ENCODE assay signal across 10 cellular contexts in genomic region chr3:126113733-126114132, GRCh38. TPM values are rescaled to one million over a fixed set of nuclear protein-coding genes. Genes with fewer than 3 reads are reported as not detected.
DNase-seq lines count a peak whose midpoint lies in the region; ATAC-seq, FAIRE-seq and TF ChIP-seq lines count a peak whose summit lies in the region.
"Had no signal": no experiment of that assay in that cellular context is flagged by ENCODE, and none has a peak within 500 bp of the region (broad histone marks: within the 10 kb centered on the region; RNA-seq: fewer than 3 reads in every experiment).

No MANE protein-coding gene starts in this region.

- 79% methylated on average over 4 of the region's 5 CpGs for WGBS in A549 (ENCODE audit: missing lambda C conversion rate)

- POLR2A ChIA-PET in A549 (lab: Yijun Ruan, JAX), result no interaction called here
- POLR2A ChIA-PET in GM10248 (lab: Yijun Ruan, JAX), result no interaction called here

- TF ChIP-seq CTCF in A549 (IDR thresholded peaks at IDR 0.05), result no peak
- peak; percentile 48 for TF ChIP-seq CTCF in GM12875 (IDR thresholded peaks at IDR 0.05; ENCODE audit: borderline replicate concordance, insufficient read depth, low read depth, low read length)
- peak; percentile 55 for TF ChIP-seq CTCF in VCaP (conservative IDR thresholded peaks at IDR 0.05)
- peak; percentile 49 for TF ChIP-seq CTCF in kidney epithelial cell (IDR thresholded peaks at IDR 0.05; ENCODE audit: insufficient read depth, low read length, poor library complexity, severe bottlenecking)
- TF ChIP-seq CTCF in GM10248 (IDR thresholded peaks at IDR 0.05; ENCODE audit: control extremely low read depth, extremely low read depth, low read depth, missing control alignments), result no peak

- no peaks in the 10 kb centered on the region for H3K9me3 ChIP-seq in A549

- ATAC-seq in A549 (peak; percentile 88 to 93; a peak in 5 of 6 replicates), HG03442 (IDR thresholded peaks at IDR 0.05; ENCODE audit: unreplicated experiment) (no peak), GM21360 (IDR thresholded peaks at IDR 0.05; ENCODE audit: unreplicated experiment) (no peak)

- no peaks in the 10 kb centered on the region for H3K27me3 ChIP-seq in kidney epithelial cell (ENCODE audit: control insufficient read depth, insufficient read depth, low read length)

- no peak overlapping the region for H3K27ac ChIP-seq in A549
- no peak overlapping the region for H3K27ac ChIP-seq in VCaP
- H3K27ac ChIP-seq: RWPE1 had no signal

- no peaks in the 10 kb centered on the region for H3K4me1 ChIP-seq in A549

- no peak for TF ChIP-seq EP300 in A549 (IDR thresholded peaks at IDR 0.05)

- peak in 1 of 2 experiments; percentile 2; a peak in 1 of 5 replicates for TF ChIP-seq RAD21 in A549 (conservative IDR thresholded peaks at IDR 0.05 in 1 of 2, IDR thresholded peaks at IDR 0.05 in 1 of 2)

- FAIRE-seq in A549 (lab: Jason Lieb, UNC), result no peak

- H3K36me3 ChIP-seq in kidney epithelial cell (ENCODE audit: control insufficient read depth, insufficient read depth, low read length), result no peaks in the 10 kb centered on the region

- CTCF ChIA-PET in A549 (lab: Yijun Ruan, JAX), result interaction anchor here (1.4 to 1.5 kb wide), 2 partner anchors 11 to 21 kb away, joined by 4 to 9 read pairs; no protein-coding TSS in a partner anchor
- CTCF ChIA-PET in GM10248 (lab: Yijun Ruan, JAX), result no interaction called here

- no peak for TF ChIP-seq POLR2A in A549 (IDR thresholded peaks at IDR 0.05; ENCODE audit: low read length)

- H3K4me2 ChIP-seq in A549, result no peak overlapping the region

- no peak overlapping the region for H3K4me3 ChIP-seq in A549
- H3K4me3 ChIP-seq in GM12875 (ENCODE audit: low read depth, low read length), result no peak overlapping the region
- H3K4me3 ChIP-seq in kidney epithelial cell (ENCODE audit: low read depth, low read length), result no peak overlapping the region

- DNase-seq in A549 (ENCODE audit: low read depth in 1 of 2, low spot score in 1 of 2), result peak; percentile 6 to 31
- no peak for DNase-seq in kidney epithelial cell (ENCODE audit: low read depth)
- no peak for DNase-seq in stimulated activated CD4-positive, alpha-beta T cell treated with anti-CD3 and anti-CD28 coated beads, Interleukin-4, amount 100 ng/mL, for 24 hours
- no peak for DNase-seq in GM10248 (ENCODE audit: extremely low spot score)
- DNase-seq: activated naive CD8-positive, alpha-beta T cell treated with anti-CD3 and anti-CD28 coated beads, Interleukin-2, amount 10 ng/mL, durations not matched to agents 7 days and 5 days had no signal

TF ChIP-seq in A549, 52 proteins besides CTCF, POLR2A, EP300 and RAD21:
- no peak for TF ChIP-seq EHMT2 (IDR thresholded peaks at IDR 0.05; ENCODE audit: low read depth)
- TF ChIP-seq, protein P1, sequence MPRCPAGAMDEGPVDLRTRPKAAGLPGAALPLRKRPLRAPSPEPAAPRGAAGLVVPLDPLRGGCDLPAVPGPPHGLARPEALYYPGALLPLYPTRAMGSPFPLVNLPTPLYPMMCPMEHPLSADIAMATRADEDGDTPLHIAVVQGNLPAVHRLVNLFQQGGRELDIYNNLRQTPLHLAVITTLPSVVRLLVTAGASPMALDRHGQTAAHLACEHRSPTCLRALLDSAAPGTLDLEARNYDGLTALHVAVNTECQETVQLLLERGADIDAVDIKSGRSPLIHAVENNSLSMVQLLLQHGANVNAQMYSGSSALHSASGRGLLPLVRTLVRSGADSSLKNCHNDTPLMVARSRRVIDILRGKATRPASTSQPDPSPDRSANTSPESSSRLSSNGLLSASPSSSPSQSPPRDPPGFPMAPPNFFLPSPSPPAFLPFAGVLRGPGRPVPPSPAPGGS (IDR thresholded peaks at IDR 0.05), result no peak
- TF ChIP-seq TFCP2L1 (CRISPR knock-in tag; IDR thresholded peaks at IDR 0.05), result no peak
- no peak for TF ChIP-seq CHD4 (IDR thresholded peaks at IDR 0.05; ENCODE audit: borderline replicate concordance)
- TF ChIP-seq RFX5 (IDR thresholded peaks at IDR 0.05), result no peak
- TF ChIP-seq MAFK (IDR thresholded peaks at IDR 0.05; ENCODE audit: partially characterized antibody), result no peak
- no peak for TF ChIP-seq RCOR1 (IDR thresholded peaks at IDR 0.05; ENCODE audit: low read depth, low read length)
- no peak for TF ChIP-seq HEYL (CRISPR knock-in tag; IDR thresholded peaks at IDR 0.05)
- no peak for TF ChIP-seq ZNF302 (CRISPR knock-in tag; IDR thresholded peaks at IDR 0.05)
- no peak for TF ChIP-seq CBX8 (IDR thresholded peaks at IDR 0.05)
- TF ChIP-seq NFE2L2 (conservative IDR thresholded peaks at IDR 0.05; ENCODE audit: low read length), result no peak
- TF ChIP-seq ZC3H11A (IDR thresholded peaks at IDR 0.05), result no peak
- no peak for TF ChIP-seq ELK1 (IDR thresholded peaks at IDR 0.05; ENCODE audit: low read depth, low read length)
- TF ChIP-seq JUN (IDR thresholded peaks at IDR 0.05), result no peak
- TF ChIP-seq CBX2 (IDR thresholded peaks at IDR 0.05; ENCODE audit: borderline replicate concordance, low read depth), result no peak
- no peak for TF ChIP-seq FOSL2 (IDR thresholded peaks at IDR 0.05)
- TF ChIP-seq FOSL2 (CRISPR knock-in tag; IDR thresholded peaks at IDR 0.05), result no peak
- TF ChIP-seq, protein P2, sequence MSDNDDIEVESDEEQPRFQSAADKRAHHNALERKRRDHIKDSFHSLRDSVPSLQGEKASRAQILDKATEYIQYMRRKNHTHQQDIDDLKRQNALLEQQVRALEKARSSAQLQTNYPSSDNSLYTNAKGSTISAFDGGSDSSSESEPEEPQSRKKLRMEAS (IDR thresholded peaks at IDR 0.05), result no peak
- TF ChIP-seq, protein P3, sequence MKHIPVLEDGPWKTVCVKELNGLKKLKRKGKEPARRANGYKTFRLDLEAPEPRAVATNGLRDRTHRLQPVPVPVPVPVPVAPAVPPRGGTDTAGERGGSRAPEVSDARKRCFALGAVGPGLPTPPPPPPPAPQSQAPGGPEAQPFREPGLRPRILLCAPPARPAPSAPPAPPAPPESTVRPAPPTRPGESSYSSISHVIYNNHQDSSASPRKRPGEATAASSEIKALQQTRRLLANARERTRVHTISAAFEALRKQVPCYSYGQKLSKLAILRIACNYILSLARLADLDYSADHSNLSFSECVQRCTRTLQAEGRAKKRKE (CRISPR knock-in tag; IDR thresholded peaks at IDR 0.05; ENCODE audit: low read depth), result no peak

RNA-seq across cellular contexts. Expression of gene SLC41A3, which starts 29.8 kb away (rescaled TPM):
- polyA plus RNA-seq in A549 (2011; rRNA removed), result 24.2 and 29.6 TPM in 2 replicates
- polyA plus RNA-seq in A549 (2012; cell fraction: cytosol; rRNA removed), result 25.9 and 30.0 TPM in 2 replicates
- polyA plus RNA-seq in A549 (2012; cell fraction: nucleus; rRNA removed), result 47.5 and 56.1 TPM in 2 replicates
- polyA plus RNA-seq in A549 (2017; fragmentation: RNase III; extraction: RNeasy Plus Mini Kit Qiagen cat#74134 plus additional on column Dnase treatment), result 17.3 to 20.0 TPM (median 18.9 TPM) in 3 replicates
- polyA minus RNA-seq in A549 (2011; rRNA and poly(A)+ RNA removed), result 28.3 and 32.5 TPM in 2 replicates
- total RNA-seq in kidney epithelial cell, result 73.4 and 74.9 TPM in 2 replicates

Comparison
In these comparisons a context has a peak if more than half of its experiments do, and no peak if none do; other contexts are left out.
1. ATAC-seq: peak in A549 (2 of 2); none in HG03442 (single experiment) and GM21360 (single experiment).
2. DNase-seq: peak in A549 (2 of 2); none in kidney epithelial cell (single experiment), stimulated activated CD4-positive, alpha-beta T cell treated with anti-CD3 and anti-CD28 coated beads, Interleukin-4, amount 100 ng/mL, for 24 hours (single experiment) and GM10248 (single experiment).
3. CTCF ChIP-seq: peak in GM12875 (single experiment), VCaP (single experiment) and kidney epithelial cell (single experiment); none in A549 (single experiment) and GM10248 (single experiment).